ENCODE assay signal across 22 cellular contexts in the genomic region with DNA sequence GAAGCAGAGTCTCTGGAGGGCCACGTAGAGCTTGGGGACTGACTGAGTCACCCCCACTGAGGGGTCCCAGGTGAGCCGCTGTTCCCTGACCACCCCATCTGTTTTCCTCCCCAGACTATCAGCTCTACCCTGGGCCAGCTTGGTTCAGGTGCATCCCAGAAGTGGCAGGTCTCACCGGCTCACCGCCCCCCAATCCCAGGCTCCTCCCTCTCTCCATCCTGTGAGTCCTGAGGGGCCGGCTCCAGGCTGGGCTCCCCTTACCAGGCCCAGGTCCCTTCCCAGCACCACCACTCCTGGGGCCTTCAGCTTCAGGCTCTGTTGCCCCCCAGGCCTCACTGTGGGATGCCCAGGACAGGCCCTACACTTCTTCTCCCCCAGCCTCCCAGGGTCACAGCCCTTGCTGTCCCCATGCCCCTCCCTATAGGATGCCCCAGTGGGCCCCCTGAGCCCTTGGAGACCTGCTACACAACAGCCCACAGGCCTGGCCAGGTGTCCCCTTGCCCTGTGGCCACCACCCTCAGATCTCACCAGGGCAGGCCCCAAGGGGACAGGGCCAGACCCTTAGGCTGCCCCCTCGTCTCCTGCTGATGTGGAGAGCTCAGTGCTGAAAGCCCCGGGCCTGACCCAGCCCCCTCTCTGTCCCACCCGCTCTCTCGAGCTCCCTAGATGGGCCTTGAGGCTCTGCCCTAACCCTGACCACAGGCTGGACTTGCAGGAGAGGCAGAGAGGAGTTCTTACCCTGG. TPM values are rescaled to one million over a fixed set of nuclear protein-coding genes. Genes with fewer than 3 reads are reported as not detected.
DNase-seq lines count a peak whose midpoint lies in the region; ATAC-seq and TF ChIP-seq lines count a peak whose summit lies in the region.
"Had no signal": no experiment of that assay in that cellular context is flagged by ENCODE, and none has a peak within 500 bp of the region (broad histone marks: within the 10 kb centered on the region; RNA-seq: fewer than 3 reads in every experiment).

No MANE protein-coding gene starts in this region.

- H3K4me3 Mint-ChIP-seq in GM23338 (no peak overlapping the region), memory B cell (no peak overlapping the region)
- H3K4me3 Mint-ChIP-seq: IgD-negative memory B cell had no signal

- POLR2A ChIA-PET in SK-N-SH (lab: Yijun Ruan, JAX), result no interaction called here

- H3K9me2 ChIP-seq in SK-N-SH (no peaks in the 10 kb centered on the region), GM23338 (ENCODE audit: insufficient read depth) (no peaks in the 10 kb centered on the region)

- H3K27ac ChIP-seq in SK-N-SH (ENCODE audit: low read depth in 2 of 2, low read length in 1 of 2) (no peak overlapping the region), GM23338 (ENCODE audit: low read depth) (no peak overlapping the region), spleen (no peak overlapping the region), WERI-Rb-1 (no peak overlapping the region)
- H3K27ac ChIP-seq: 22Rv1, SK-N-MC had no signal

- H3K4me2 ChIP-seq in SK-N-SH (no peak overlapping the region), GM23338 (no peak overlapping the region)

- H3F3A ChIP-seq in SK-N-SH (replicated peaks; ENCODE audit: insufficient read depth) (no peaks in the 10 kb centered on the region), GM23338 (replicated peaks; ENCODE audit: low read depth) (no peaks in the 10 kb centered on the region)

- no peaks in the 10 kb centered on the region for H3K36me3 Mint-ChIP-seq in GM23338 (ENCODE audit: low read depth)
- no peaks in the 10 kb centered on the region for H3K36me3 Mint-ChIP-seq in memory B cell

- no peaks in the 10 kb centered on the region for H3K9me3 ChIP-seq in SK-N-SH
- no peaks in the 10 kb centered on the region for H3K9me3 ChIP-seq in spleen
- H3K9me3 ChIP-seq in WERI-Rb-1 (ENCODE audit: severe bottlenecking), result no peaks in the 10 kb centered on the region

- H3K27me3 Mint-ChIP-seq in GM23338 (ENCODE audit: insufficient read depth, low read depth, poor library complexity) (peaks cover 7% of the 10 kb centered on the region), memory B cell (no peaks in the 10 kb centered on the region)
- H3K27me3 Mint-ChIP-seq: IgD-negative memory B cell had no signal

- H3K9me3 Mint-ChIP-seq in GM23338 (no peaks in the 10 kb centered on the region), memory B cell (no peaks in the 10 kb centered on the region)
- H3K9me3 Mint-ChIP-seq: IgD-negative memory B cell had no signal

- CTCF ChIA-PET in SK-N-SH (lab: Yijun Ruan, JAX), result interaction anchor here (2.2 kb wide), 1 partner anchor 60 kb away, joined by 6 read pairs; no protein-coding TSS in a partner anchor

- H3K36me3 ChIP-seq in SK-N-SH (replicated peaks in 1 of 2; ENCODE audit: control insufficient read depth in 1 of 2, insufficient read depth in 2 of 2, low read length in 1 of 2) (no peaks in the 10 kb centered on the region), GM23338 (ENCODE audit: insufficient read depth) (no peaks in the 10 kb centered on the region), spleen (peaks cover 0 to 18% (median 0%) of the 10 kb centered on the region in 6 donors), WERI-Rb-1 (no peaks in the 10 kb centered on the region)

- TF ChIP-seq RAD21 in SK-N-SH (IDR thresholded peaks at IDR 0.05; ENCODE audit: low read length), result no peak

- ATAC-seq in SK-N-SH treated with all-trans-retinoic acid at 6 μM for 48 hours (no peak), GM23338 (peak; percentile 28; the same call in 2 of the 3 replicates), memory B cell (ENCODE audit: low read depth) (no peak), HG03175 (IDR thresholded peaks at IDR 0.05; ENCODE audit: unreplicated experiment) (no peak)
- ATAC-seq: PC-3 had no signal

- H3K27me3 ChIP-seq in SK-N-SH (ENCODE audit: insufficient read depth), result peaks cover 6% of the 10 kb centered on the region
- H3K27me3 ChIP-seq in GM23338 (ENCODE audit: insufficient read depth), result no peaks in the 10 kb centered on the region
- H3K27me3 ChIP-seq in spleen (replicated peaks in 1 of 7), result peaks cover 0 to 8% (median 0%) of the 10 kb centered on the region in 7 donors
- H3K27me3 ChIP-seq in WERI-Rb-1 (ENCODE audit: insufficient read depth, low read depth, severe bottlenecking), result no peaks in the 10 kb centered on the region

- DNase-seq in SK-N-SH, result peak; percentile 15
- DNase-seq in GM23338 (ENCODE audit: low spot score), result no peak
- DNase-seq in memory B cell (ENCODE audit: low spot score in 2 of 2), result no peak
- DNase-seq in spleen, result peak; percentile 68
- no peak for DNase-seq in amygdala (lab: John Stamatoyannopoulos, UW)
- no peak for DNase-seq in WERI-Rb-1
- DNase-seq: EL, GF-D8, NCI-H1105 treated with DMSO at 0.1 percent for 48 hours, NCI-H2029 treated with DMSO at 0.1 percent for 48 hours, NCI-H2171 treated with DMSO at 0.1 percent for 48 hours, NCI-H446 treated with DMSO at 0.1 percent for 48 hours, NCI-H526 treated with DMSO at 0.1 percent for 48 hours, PC-3, SHP77 had no signal

- no peak for TF ChIP-seq POLR2A in spleen (IDR thresholded peaks at IDR 0.05)

- TF ChIP-seq EP300 in SK-N-SH (IDR thresholded peaks at IDR 0.05; ENCODE audit: borderline replicate concordance in 1 of 2, low read depth in 1 of 2, low read length in 1 of 2), result no peak

- TF ChIP-seq CTCF in SK-N-SH (IDR thresholded peaks at IDR 0.05) (no peak), GM23338 (conservative IDR thresholded peaks at IDR 0.05; ENCODE audit: low read depth in 2 of 2) (no peak), spleen (IDR thresholded peaks at IDR 0.05 in 8 of 11, conservative IDR thresholded peaks at IDR 0.05 in 3 of 11) (no peak), WERI-Rb-1 (IDR thresholded peaks at IDR 0.05; ENCODE audit: low read depth, low read length) (no peak)

- no peak overlapping the region for H3K9ac ChIP-seq in SK-N-SH

- H3K4me3 ChIP-seq in SK-N-SH (ENCODE audit: low read depth in 2 of 2, low read length in 1 of 2), result no peak overlapping the region
- no peak overlapping the region for H3K4me3 ChIP-seq in GM23338
- no peak overlapping the region for H3K4me3 ChIP-seq in spleen
- H3K4me3 ChIP-seq in WERI-Rb-1 (ENCODE audit: low read depth, low read length), result no peak overlapping the region
- H3K4me3 ChIP-seq: SK-N-MC had no signal

- no peaks in the 10 kb centered on the region for H4K20me1 ChIP-seq in SK-N-SH (ENCODE audit: insufficient read depth)
- no peaks in the 10 kb centered on the region for H4K20me1 ChIP-seq in GM23338 (replicated peaks; ENCODE audit: insufficient read depth)

- H3K4me1 Mint-ChIP-seq in GM23338, result peaks cover 3% of the 10 kb centered on the region; the same call in 1 of the 3 replicates
- H3K4me1 Mint-ChIP-seq in memory B cell, result peaks cover 14% of the 10 kb centered on the region

- WGBS in SK-N-SH (ENCODE audit: low lambda C conversion rate), result 68% methylated on average over 4 of the region's 9 CpGs
- WGBS in spleen, 5 donors, result 78 to 90% (median 86%) methylated on average over 6 to 9 of the region's 9 CpGs

- H3K4me1 ChIP-seq in SK-N-SH (ENCODE audit: control insufficient read depth in 1 of 2, insufficient read depth in 2 of 2, low read depth in 1 of 2, low read length in 1 of 2) (no peaks in the 10 kb centered on the region), GM23338 (ENCODE audit: insufficient read depth) (no peaks in the 10 kb centered on the region), spleen (no peaks in the 10 kb centered on the region)

- H3K27ac Mint-ChIP-seq in GM23338, result no peak overlapping the region
- H3K27ac Mint-ChIP-seq in memory B cell, result peak overlapping the region; percentile 60

- intact Hi-C loops in spleen (cut with DNase I; ENCODE audit: low total_unique reads), result no loop called here

- H2AFZ ChIP-seq in SK-N-SH (ENCODE audit: low read depth), result no peak overlapping the region
- no peak overlapping the region for H2AFZ ChIP-seq in GM23338

- no peaks in the 10 kb centered on the region for H3K79me2 ChIP-seq in SK-N-SH (ENCODE audit: insufficient read depth)
- H3K79me2 ChIP-seq in GM23338 (replicated peaks; ENCODE audit: insufficient read depth), result no peaks in the 10 kb centered on the region

TF ChIP-seq in SK-N-SH, 30 proteins besides CTCF, POLR2A, EP300 and RAD21 (continues in another document):
- no peak for TF ChIP-seq ELF1 (IDR thresholded peaks at IDR 0.05)
- TF ChIP-seq EZH2phosphoT487 (IDR thresholded peaks at IDR 0.05; ENCODE audit: borderline replicate concordance, low read depth), result no peak

TF ChIP-seq in SK-N-SH treated with all-trans-retinoic acid at 6 μM for 48 hours, 23 proteins besides CTCF, POLR2A, EP300 and RAD21 (continues in another document):
- TF ChIP-seq CSDC2 (CRISPR knock-in tag; IDR thresholded peaks at IDR 0.05) (no peak), PPARA (CRISPR knock-in tag; IDR thresholded peaks at IDR 0.05; ENCODE audit: borderline replicate concordance) (no peak), GLIS3 (CRISPR knock-in tag; IDR thresholded peaks at IDR 0.05) (no peak), ZFP30 (CRISPR knock-in tag; IDR thresholded peaks at IDR 0.05) (no peak)

RNA-seq across cellular contexts. Expression of a gene that starts 40.4 kb away (rescaled TPM):
- polyA plus RNA-seq in SK-N-SH (2012; rRNA removed), result not detected in 2 replicates
- not detected in 2 replicates for polyA plus RNA-seq in SK-N-SH (2012; cell fraction: cytosol; rRNA removed)
- not detected in 2 replicates for polyA plus RNA-seq in SK-N-SH (2012; cell fraction: nucleus; rRNA removed)
- total RNA-seq in GM23338 (2014; rRNA removed; shearing (Covaris generic)), result not detected in 2 replicates
- polyA plus RNA-seq in GM23338 (2016; fragmentation: Nextera tagmentation; extraction: Ambion mirVana), result 0.16 and 0.24 TPM in 2 replicates
- total RNA-seq in spleen, result 10 to 100 TPM; 25.1 to 52.1 (median 40.4) TPM
- 100 to 1,000 TPM in 2 of 3 donors, 10 to 100 TPM in 1; 65.9 to 142 (median 119) TPM for polyA plus RNA-seq in spleen
- total RNA-seq: H4, PC-3, RPMI7951 had no signal

Comparison
In these comparisons a context has a peak if more than half of its experiments do, and no peak if none do; other contexts are left out.
1. DNase-seq: peak in SK-N-SH (single experiment) and spleen (single experiment); none in GM23338 (single experiment), memory B cell (0 of 2), amygdala (0 of 56) and WERI-Rb-1 (single experiment).
2. RNA of a gene that starts 40.4 kb away (polyA plus RNA-seq): 65.9 to 142 TPM in spleen; 0.16 to 0.24 TPM in GM23338 and not detected in SK-N-SH; every median in the first group is over 10 times any median in the second.